Comparison of ENCODE assay signal across 8 cellular contexts in the genomic region with DNA sequence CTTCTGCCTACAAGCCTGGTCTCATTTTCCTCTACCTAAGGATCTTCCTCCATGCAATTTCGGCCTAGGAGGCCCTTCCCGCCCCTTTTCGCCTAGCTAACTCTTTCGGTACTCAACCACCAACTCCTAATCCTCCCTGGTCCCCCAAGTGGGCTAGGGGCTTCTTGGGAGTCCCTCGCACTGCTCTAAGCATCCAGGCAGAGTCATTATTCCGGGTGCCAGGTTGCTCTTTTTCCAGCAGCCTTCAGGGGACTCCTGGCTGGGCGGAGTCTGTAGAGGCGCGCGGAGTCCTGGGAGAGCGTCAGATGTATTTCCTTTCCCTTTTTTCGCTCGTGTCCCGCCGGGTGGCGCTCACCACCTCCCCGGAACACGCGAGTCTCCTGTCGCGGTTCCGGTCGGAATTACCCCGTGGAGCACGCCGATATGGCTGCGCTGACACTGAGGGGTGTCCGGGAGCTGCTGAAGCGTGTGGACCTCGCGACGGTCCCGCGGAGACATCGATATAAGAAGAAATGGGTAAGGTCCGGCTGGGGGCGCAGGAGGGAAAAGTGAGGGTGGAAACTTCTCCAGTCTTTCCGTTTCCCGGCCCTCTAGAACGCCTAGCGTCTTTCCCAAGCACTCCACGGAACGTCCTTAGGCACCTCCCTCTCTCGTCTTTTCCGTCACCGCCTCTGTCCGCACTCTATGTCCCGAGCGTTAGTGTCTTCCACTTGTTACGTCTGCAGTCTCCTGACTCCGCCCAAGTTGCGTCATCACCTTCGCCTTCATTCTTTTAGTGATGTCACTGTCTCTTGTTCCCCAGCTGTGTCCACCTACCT. TPM values are rescaled to one million over a fixed set of nuclear protein-coding genes. Genes with fewer than 3 reads are reported as not detected.
DNase-seq lines count a peak whose midpoint lies in the region; ATAC-seq and TF ChIP-seq lines count a peak whose summit lies in the region.

A gene (plus strand): TSS at position 404 of the 818 bp plus-strand sequence. CDS start 20 bp downstream, at position 424.

- peak within 1 kb of the TSS; percentile 95 for H3K4me2 ChIP-seq in osteoblast (ENCODE audit: insufficient read depth, low read length)

- TF ChIP-seq CTCF in GM10248 (IDR thresholded peaks at IDR 0.05; ENCODE audit: control extremely low read depth, extremely low read depth, low read depth, missing control alignments) (peak; percentile 88), osteoblast (IDR thresholded peaks at IDR 0.05; ENCODE audit: extremely low read depth, low read depth, low read length) (peak; percentile 73), thoracic aorta (IDR thresholded peaks at IDR 0.05) (peak; percentile 60)

- H3K9me3 ChIP-seq in osteoblast (ENCODE audit: low read depth, low read length) (no peaks in the 10 kb centered on the region), thoracic aorta (no peaks in the 10 kb centered on the region)

- H3K36me3 ChIP-seq in osteoblast (ENCODE audit: insufficient read depth, low read length) = peaks cover 14% of the 10 kb centered on the region
- H3K36me3 ChIP-seq in thoracic aorta = peaks cover 9% of the 10 kb centered on the region

- POLR2A ChIA-PET in GM10248 (lab: Yijun Ruan, JAX) = interaction anchor here (0.7 to 1.2 kb wide), 3 partner anchors 38 to 752 kb away, joined by 4 to 7 read pairs (median 4); a partner anchor contains a TSS

- DNase-seq in GM10248 (ENCODE audit: extremely low spot score) = peak; percentile 83
- peak; percentile 81 for DNase-seq in NCI-H1048 (lab: John Stamatoyannopoulos, UW)
- DNase-seq in SKM-1 (lab: John Stamatoyannopoulos, UW; ENCODE audit: unreplicated experiment) = peak; percentile 89
- DNase-seq in glomerular visceral epithelial cell (ENCODE audit: extremely low spot score) = peak; percentile 93
- peak; percentile 95 for DNase-seq in osteoblast (ENCODE audit: insufficient read length, low spot score, missing footprints)
- DNase-seq in thoracic aorta (ENCODE audit: low spot score) = peak; percentile 81

- CTCF ChIA-PET in GM10248 (lab: Yijun Ruan, JAX) = interaction anchor here (0.7 to 3.2 kb wide), 10 partner anchors 7 to 94 kb away, joined by 3 to 13 read pairs (median 6); a partner anchor contains a TSS

- H3K4me3 ChIP-seq in osteoblast (ENCODE audit: insufficient read depth, low read length) (peak within 1 kb of the TSS; percentile 81), thoracic aorta (peak within 1 kb of the TSS; percentile 96)

- H3K27me3 ChIP-seq in osteoblast (ENCODE audit: insufficient read depth, low read length) (no peaks in the 10 kb centered on the region), thoracic aorta (replicated peaks; ENCODE audit: insufficient read depth) (no peaks in the 10 kb centered on the region)

- H3K4me3 Mint-ChIP-seq in activated naive CD8-positive, alpha-beta T cell = peak within 1 kb of the TSS; percentile 100

- peak within 1 kb of the TSS; percentile 97 for H3K27ac ChIP-seq in osteoblast (ENCODE audit: low read depth, low read length)
- peak within 1 kb of the TSS; percentile 98 to 99 for H3K27ac ChIP-seq in thoracic aorta

- H3K4me1 ChIP-seq in osteoblast (ENCODE audit: insufficient read depth, low read length) (peaks cover 19% of the 10 kb centered on the region), thoracic aorta (ENCODE audit: control insufficient read depth in 1 of 2, low read depth in 2 of 2) (peaks cover 12 to 18% of the 10 kb centered on the region in 2 donors)

- peak within 1 kb of the TSS; percentile 100 for H3K27ac Mint-ChIP-seq in activated naive CD8-positive, alpha-beta T cell

- H4K20me1 ChIP-seq in osteoblast (ENCODE audit: insufficient read depth, low read length) = no peaks in the 10 kb centered on the region

- peaks cover 40% of the 10 kb centered on the region for H3K4me1 Mint-ChIP-seq in activated naive CD8-positive, alpha-beta T cell (ENCODE audit: low read depth)

- H2AFZ ChIP-seq in osteoblast (ENCODE audit: low read length) = peak within 1 kb of the TSS; percentile 96

- peak; percentile 78 for ATAC-seq in HG02571 (IDR thresholded peaks at IDR 0.05; ENCODE audit: unreplicated experiment)
- peak; percentile 87 for ATAC-seq in thoracic aorta (ENCODE audit: insufficient number of reproducible peaks, low FRiP score, low read depth)

- no peaks in the 10 kb centered on the region for H3K27me3 Mint-ChIP-seq in activated naive CD8-positive, alpha-beta T cell

- peaks cover 39% of the 10 kb centered on the region for H3K79me2 ChIP-seq in osteoblast (ENCODE audit: insufficient read depth, low read length)

- H3K36me3 Mint-ChIP-seq in activated naive CD8-positive, alpha-beta T cell = peaks cover 4% of the 10 kb centered on the region

- H3K9me3 Mint-ChIP-seq in activated naive CD8-positive, alpha-beta T cell (ENCODE audit: low read depth) = no peaks in the 10 kb centered on the region

RNA-seq across cellular contexts. Expression of the gene that starts here (rescaled TPM):
- 17.4 and 20.3 TPM in 2 replicates for total RNA-seq in osteoblast
- 10 to 100 TPM; 22.9 to 29.3 TPM for total RNA-seq in thoracic aorta

Comparison
In these comparisons a context has a peak if more than half of its experiments do, and no peak if none do; other contexts are left out.
1. Peak in every context shown above with its lines: DNase-seq, ATAC-seq, H3K4me3 ChIP-seq and H3K27ac ChIP-seq.